Comparison of ENCODE assay signal across 15 cellular contexts in the genomic region with DNA sequence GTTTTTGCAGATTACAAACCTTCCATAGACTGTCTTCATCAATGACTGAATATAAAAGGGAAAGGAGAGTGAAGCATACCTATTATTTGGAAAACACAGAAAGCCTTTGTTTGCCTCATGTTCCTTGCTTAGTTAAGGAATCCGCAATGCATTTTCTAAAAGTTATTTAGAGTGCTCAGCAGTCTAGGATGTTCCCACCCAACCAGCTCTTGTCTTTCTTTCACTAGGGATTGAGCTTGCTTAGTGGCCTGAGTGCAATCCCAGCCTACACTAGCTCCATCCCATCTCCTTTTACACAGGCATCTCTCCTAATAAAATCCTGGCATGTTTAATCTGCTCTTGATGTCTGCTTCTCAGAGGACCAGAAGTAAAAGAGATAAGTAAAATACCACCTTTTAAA.
DNase-seq lines count a peak whose midpoint lies in the region; ATAC-seq and TF ChIP-seq lines count a peak whose summit lies in the region.
"Had no signal": no experiment of that assay in that cellular context is flagged by ENCODE, and none has a peak within 500 bp of the region (broad histone marks: within the 10 kb centered on the region; RNA-seq: fewer than 3 reads in every experiment).

No MANE protein-coding gene starts in this region.

- no peak overlapping the region for H3K27ac ChIP-seq in parathyroid adenoma
- H3K27ac ChIP-seq: BLaER1 treated with 17β-estradiol and CSF1 and Interleukin-3, amounts not matched to agents 10 nM and 100 nM had no signal

- no peak for ATAC-seq in GM18873 (IDR thresholded peaks at IDR 0.05; ENCODE audit: low FRiP score, unreplicated experiment)

- TF ChIP-seq CTCF in parathyroid adenoma (IDR thresholded peaks at IDR 0.05): no peak

- in situ Hi-C loops in SK-MEL-5 (cut with HindIII; ENCODE audit: low pct_unique_long_range_greater_than_20kb, low sequenced_read_pairs): no loop called here

- no peaks in the 10 kb centered on the region for H3K9me3 ChIP-seq in parathyroid adenoma (ENCODE audit: control insufficient read depth, low read length)

- H3K9ac ChIP-seq in parathyroid adenoma: no peak overlapping the region
- H3K9ac ChIP-seq: BLaER1 treated with 17β-estradiol and CSF1 and Interleukin-3, amounts not matched to agents 10 nM and 100 nM had no signal

- no peak overlapping the region for H3K4me2 ChIP-seq in parathyroid adenoma (ENCODE audit: low read length)
- H3K4me2 ChIP-seq: BLaER1 treated with 17β-estradiol and CSF1 and Interleukin-3, amounts not matched to agents 10 nM and 100 nM had no signal

- H3K79me2 ChIP-seq in parathyroid adenoma: no peaks in the 10 kb centered on the region

- no peaks in the 10 kb centered on the region for H3K36me3 ChIP-seq in parathyroid adenoma (ENCODE audit: control insufficient read depth, insufficient read depth, low read length)
- H3K36me3 ChIP-seq: BLaER1 treated with 17β-estradiol and CSF1 and Interleukin-3, amounts not matched to agents 10 nM and 100 nM had no signal

- no peak overlapping the region for H3K4me3 ChIP-seq in parathyroid adenoma (ENCODE audit: low read depth, low read length)
- H3K4me3 ChIP-seq: BLaER1 treated with 17β-estradiol and CSF1 and Interleukin-3, amounts not matched to agents 10 nM and 100 nM had no signal

- DNase-seq in NCI-H82 (lab: John Stamatoyannopoulos, UW) (peak; percentile 20), NCI-H82 treated with DMSO at 0.1 percent for 48 hours (lab: John Stamatoyannopoulos, UW; ENCODE audit: unreplicated experiment) (no peak), SK-MEL-5 (ENCODE audit: low read depth, low spot score) (peak; percentile 61), islet precursor cell (peak; percentile 54), COLO668 (lab: John Stamatoyannopoulos, UW; ENCODE audit: unreplicated experiment) (no peak), SIG-M5 treated with dmso at 0.1 percent for 504 hours (lab: John Stamatoyannopoulos, UW; ENCODE audit: unreplicated experiment) (no peak)
- DNase-seq: ACHN; CD4-positive, CD25-positive, alpha-beta regulatory T cell; DMS153; DND-41; GDM1; H7 had no signal

- no peaks in the 10 kb centered on the region for H3K27me3 ChIP-seq in parathyroid adenoma (ENCODE audit: control insufficient read depth, insufficient read depth, low read length)
- H3K27me3 ChIP-seq: BLaER1 treated with 17β-estradiol and CSF1 and Interleukin-3, amounts not matched to agents 10 nM and 100 nM had no signal

- no peaks in the 10 kb centered on the region for H3K4me1 ChIP-seq in parathyroid adenoma
- H3K4me1 ChIP-seq: BLaER1 treated with 17β-estradiol and CSF1 and Interleukin-3, amounts not matched to agents 10 nM and 100 nM had no signal

- H2AFZ ChIP-seq in parathyroid adenoma: peak overlapping the region; percentile 19

Comparison
In these comparisons a context has a peak if more than half of its experiments do, and no peak if none do; other contexts are left out.
1. DNase-seq: peak in NCI-H82 (single experiment), SK-MEL-5 (single experiment) and islet precursor cell (single experiment); none in NCI-H82 treated with DMSO at 0.1 percent for 48 hours (single experiment), COLO668 (single experiment) and SIG-M5 treated with dmso at 0.1 percent for 504 hours (single experiment).